1 cellular context compared by ENCODE assay signal in the genomic region with DNA sequence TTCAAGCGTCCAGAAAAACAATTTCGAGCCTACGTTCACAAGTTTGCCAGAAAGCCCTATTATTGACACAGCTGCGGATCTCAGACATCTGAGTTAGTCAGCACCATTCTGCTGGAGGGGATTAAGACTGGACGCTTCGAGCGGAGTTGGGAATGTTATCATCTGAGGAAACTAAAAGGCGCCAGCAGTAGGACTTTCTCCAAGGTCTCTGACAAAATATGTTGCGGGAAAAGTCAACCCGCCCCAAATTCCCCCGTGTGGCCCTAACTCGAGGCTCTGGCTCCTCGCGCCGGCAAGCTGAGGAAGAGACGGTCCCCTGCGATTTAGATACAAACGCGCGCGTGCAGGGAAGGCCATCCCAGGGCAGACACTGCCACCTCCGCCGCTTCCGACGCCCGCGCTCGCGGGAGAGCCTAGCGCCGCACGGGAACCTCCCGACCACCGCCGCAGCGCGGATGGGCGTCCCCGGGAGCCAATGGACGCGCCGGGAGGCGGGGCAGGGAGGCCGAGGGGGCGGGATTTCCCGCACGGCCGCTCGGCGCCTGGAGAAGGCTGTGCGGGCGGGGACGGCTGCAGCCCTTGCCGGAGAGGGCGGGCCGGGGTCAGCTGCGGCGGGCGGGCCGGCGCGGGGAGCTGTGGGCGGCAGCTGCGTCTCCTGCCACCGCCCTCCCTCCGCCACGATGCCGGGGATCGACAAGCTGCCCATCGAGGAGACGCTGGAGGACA.
TF ChIP-seq lines count a peak whose summit lies in the region.

A gene with protein sequence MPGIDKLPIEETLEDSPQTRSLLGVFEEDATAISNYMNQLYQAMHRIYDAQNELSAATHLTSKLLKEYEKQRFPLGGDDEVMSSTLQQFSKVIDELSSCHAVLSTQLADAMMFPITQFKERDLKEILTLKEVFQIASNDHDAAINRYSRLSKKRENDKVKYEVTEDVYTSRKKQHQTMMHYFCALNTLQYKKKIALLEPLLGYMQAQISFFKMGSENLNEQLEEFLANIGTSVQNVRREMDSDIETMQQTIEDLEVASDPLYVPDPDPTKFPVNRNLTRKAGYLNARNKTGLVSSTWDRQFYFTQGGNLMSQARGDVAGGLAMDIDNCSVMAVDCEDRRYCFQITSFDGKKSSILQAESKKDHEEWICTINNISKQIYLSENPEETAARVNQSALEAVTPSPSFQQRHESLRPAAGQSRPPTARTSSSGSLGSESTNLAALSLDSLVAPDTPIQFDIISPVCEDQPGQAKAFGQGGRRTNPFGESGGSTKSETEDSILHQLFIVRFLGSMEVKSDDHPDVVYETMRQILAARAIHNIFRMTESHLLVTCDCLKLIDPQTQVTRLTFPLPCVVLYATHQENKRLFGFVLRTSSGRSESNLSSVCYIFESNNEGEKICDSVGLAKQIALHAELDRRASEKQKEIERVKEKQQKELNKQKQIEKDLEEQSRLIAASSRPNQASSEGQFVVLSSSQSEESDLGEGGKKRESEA (plus strand): TSS at position 526 of the 726 bp plus-strand sequence. CDS start 155 bp downstream, at position 681.

TF ChIP-seq in HepG2, 621 proteins besides CTCF, POLR2A, EP300 and RAD21 (continued from another document and continues in another):
- TF ChIP-seq, protein P1, sequence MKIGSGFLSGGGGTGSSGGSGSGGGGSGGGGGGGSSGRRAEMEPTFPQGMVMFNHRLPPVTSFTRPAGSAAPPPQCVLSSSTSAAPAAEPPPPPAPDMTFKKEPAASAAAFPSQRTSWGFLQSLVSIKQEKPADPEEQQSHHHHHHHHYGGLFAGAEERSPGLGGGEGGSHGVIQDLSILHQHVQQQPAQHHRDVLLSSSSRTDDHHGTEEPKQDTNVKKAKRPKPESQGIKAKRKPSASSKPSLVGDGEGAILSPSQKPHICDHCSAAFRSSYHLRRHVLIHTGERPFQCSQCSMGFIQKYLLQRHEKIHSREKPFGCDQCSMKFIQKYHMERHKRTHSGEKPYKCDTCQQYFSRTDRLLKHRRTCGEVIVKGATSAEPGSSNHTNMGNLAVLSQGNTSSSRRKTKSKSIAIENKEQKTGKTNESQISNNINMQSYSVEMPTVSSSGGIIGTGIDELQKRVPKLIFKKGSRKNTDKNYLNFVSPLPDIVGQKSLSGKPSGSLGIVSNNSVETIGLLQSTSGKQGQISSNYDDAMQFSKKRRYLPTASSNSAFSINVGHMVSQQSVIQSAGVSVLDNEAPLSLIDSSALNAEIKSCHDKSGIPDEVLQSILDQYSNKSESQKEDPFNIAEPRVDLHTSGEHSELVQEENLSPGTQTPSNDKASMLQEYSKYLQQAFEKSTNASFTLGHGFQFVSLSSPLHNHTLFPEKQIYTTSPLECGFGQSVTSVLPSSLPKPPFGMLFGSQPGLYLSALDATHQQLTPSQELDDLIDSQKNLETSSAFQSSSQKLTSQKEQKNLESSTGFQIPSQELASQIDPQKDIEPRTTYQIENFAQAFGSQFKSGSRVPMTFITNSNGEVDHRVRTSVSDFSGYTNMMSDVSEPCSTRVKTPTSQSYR (CRISPR knock-in tag; IDR thresholded peaks at IDR 0.05; ENCODE audit: borderline replicate concordance) = no peak
- TF ChIP-seq RXRA (CRISPR knock-in tag; IDR thresholded peaks at IDR 0.05) = peak; percentile 68; the same call in 1 of the 2 replicates
- TF ChIP-seq, protein P2, sequence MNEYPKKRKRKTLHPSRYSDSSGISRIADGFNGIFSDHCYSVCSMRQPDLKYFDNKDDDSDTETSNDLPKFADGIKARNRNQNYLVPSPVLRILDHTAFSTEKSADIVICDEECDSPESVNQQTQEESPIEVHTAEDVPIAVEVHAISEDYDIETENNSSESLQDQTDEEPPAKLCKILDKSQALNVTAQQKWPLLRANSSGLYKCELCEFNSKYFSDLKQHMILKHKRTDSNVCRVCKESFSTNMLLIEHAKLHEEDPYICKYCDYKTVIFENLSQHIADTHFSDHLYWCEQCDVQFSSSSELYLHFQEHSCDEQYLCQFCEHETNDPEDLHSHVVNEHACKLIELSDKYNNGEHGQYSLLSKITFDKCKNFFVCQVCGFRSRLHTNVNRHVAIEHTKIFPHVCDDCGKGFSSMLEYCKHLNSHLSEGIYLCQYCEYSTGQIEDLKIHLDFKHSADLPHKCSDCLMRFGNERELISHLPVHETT (CRISPR knock-in tag; conservative IDR thresholded peaks at IDR 0.05) = peak; percentile 29; the same call in 1 of the 2 replicates
- TF ChIP-seq ISX (CRISPR knock-in tag; conservative IDR thresholded peaks at IDR 0.05) = 0 out of 2 replicates have a peak, but pooled peaks have one; percentile 65
- TF ChIP-seq, protein P3, sequence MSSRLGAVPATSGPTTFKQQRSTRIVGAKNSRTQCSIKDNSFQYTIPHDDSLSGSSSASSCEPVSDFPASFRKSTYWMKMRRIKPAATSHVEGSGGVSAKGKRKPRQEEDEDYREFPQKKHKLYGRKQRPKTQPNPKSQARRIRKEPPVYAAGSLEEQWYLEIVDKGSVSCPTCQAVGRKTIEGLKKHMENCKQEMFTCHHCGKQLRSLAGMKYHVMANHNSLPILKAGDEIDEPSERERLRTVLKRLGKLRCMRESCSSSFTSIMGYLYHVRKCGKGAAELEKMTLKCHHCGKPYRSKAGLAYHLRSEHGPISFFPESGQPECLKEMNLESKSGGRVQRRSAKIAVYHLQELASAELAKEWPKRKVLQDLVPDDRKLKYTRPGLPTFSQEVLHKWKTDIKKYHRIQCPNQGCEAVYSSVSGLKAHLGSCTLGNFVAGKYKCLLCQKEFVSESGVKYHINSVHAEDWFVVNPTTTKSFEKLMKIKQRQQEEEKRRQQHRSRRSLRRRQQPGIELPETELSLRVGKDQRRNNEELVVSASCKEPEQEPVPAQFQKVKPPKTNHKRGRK (CRISPR knock-in tag; IDR thresholded peaks at IDR 0.05) = 0 out of 2 replicates have a peak, but pooled peaks have one; percentile 50
- TF ChIP-seq ZNF225 (CRISPR knock-in tag; IDR thresholded peaks at IDR 0.05) = peak; percentile 16; the same call in 1 of the 2 replicates
- no peak for TF ChIP-seq HHEX (CRISPR knock-in tag; IDR thresholded peaks at IDR 0.05)
- TF ChIP-seq BRD4 (CRISPR knock-in tag; IDR thresholded peaks at IDR 0.05) = peak; percentile 21; the same call in 1 of the 2 replicates
- peak; percentile 67 for TF ChIP-seq ZMYM4 (CRISPR knock-in tag; IDR thresholded peaks at IDR 0.05)
- TF ChIP-seq, protein P4, sequence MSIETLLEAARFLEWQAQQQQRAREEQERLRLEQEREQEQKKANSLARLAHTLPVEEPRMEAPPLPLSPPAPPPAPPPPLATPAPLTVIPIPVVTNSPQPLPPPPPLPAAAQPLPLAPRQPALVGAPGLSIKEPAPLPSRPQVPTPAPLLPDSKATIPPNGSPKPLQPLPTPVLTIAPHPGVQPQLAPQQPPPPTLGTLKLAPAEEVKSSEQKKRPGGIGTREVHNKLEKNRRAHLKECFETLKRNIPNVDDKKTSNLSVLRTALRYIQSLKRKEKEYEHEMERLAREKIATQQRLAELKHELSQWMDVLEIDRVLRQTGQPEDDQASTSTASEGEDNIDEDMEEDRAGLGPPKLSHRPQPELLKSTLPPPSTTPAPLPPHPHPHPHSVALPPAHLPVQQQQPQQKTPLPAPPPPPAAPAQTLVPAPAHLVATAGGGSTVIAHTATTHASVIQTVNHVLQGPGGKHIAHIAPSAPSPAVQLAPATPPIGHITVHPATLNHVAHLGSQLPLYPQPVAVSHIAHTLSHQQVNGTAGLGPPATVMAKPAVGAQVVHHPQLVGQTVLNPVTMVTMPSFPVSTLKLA (IDR thresholded peaks at IDR 0.05) = no peak
- TF ChIP-seq BCL6 (CRISPR knock-in tag; IDR thresholded peaks at IDR 0.05) = 0 out of 2 replicates have a peak, but pooled peaks have one; percentile 15
- peak; percentile 90 for TF ChIP-seq REPIN1 (CRISPR knock-in tag; IDR thresholded peaks at IDR 0.05; ENCODE audit: borderline replicate concordance, low read depth)
- no peak; the same call in 1 of the 2 replicates for TF ChIP-seq HOXA9 (CRISPR knock-in tag; IDR thresholded peaks at IDR 0.05; ENCODE audit: borderline replicate concordance)
- TF ChIP-seq, protein P5, sequence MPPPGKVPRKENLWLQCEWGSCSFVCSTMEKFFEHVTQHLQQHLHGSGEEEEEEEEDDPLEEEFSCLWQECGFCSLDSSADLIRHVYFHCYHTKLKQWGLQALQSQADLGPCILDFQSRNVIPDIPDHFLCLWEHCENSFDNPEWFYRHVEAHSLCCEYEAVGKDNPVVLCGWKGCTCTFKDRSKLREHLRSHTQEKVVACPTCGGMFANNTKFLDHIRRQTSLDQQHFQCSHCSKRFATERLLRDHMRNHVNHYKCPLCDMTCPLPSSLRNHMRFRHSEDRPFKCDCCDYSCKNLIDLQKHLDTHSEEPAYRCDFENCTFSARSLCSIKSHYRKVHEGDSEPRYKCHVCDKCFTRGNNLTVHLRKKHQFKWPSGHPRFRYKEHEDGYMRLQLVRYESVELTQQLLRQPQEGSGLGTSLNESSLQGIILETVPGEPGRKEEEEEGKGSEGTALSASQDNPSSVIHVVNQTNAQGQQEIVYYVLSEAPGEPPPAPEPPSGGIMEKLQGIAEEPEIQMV (CRISPR knock-in tag; IDR thresholded peaks at IDR 0.05; ENCODE audit: low read depth) = 0 out of 2 replicates have a peak, but pooled peaks have one; percentile 24
- TF ChIP-seq, protein P6, sequence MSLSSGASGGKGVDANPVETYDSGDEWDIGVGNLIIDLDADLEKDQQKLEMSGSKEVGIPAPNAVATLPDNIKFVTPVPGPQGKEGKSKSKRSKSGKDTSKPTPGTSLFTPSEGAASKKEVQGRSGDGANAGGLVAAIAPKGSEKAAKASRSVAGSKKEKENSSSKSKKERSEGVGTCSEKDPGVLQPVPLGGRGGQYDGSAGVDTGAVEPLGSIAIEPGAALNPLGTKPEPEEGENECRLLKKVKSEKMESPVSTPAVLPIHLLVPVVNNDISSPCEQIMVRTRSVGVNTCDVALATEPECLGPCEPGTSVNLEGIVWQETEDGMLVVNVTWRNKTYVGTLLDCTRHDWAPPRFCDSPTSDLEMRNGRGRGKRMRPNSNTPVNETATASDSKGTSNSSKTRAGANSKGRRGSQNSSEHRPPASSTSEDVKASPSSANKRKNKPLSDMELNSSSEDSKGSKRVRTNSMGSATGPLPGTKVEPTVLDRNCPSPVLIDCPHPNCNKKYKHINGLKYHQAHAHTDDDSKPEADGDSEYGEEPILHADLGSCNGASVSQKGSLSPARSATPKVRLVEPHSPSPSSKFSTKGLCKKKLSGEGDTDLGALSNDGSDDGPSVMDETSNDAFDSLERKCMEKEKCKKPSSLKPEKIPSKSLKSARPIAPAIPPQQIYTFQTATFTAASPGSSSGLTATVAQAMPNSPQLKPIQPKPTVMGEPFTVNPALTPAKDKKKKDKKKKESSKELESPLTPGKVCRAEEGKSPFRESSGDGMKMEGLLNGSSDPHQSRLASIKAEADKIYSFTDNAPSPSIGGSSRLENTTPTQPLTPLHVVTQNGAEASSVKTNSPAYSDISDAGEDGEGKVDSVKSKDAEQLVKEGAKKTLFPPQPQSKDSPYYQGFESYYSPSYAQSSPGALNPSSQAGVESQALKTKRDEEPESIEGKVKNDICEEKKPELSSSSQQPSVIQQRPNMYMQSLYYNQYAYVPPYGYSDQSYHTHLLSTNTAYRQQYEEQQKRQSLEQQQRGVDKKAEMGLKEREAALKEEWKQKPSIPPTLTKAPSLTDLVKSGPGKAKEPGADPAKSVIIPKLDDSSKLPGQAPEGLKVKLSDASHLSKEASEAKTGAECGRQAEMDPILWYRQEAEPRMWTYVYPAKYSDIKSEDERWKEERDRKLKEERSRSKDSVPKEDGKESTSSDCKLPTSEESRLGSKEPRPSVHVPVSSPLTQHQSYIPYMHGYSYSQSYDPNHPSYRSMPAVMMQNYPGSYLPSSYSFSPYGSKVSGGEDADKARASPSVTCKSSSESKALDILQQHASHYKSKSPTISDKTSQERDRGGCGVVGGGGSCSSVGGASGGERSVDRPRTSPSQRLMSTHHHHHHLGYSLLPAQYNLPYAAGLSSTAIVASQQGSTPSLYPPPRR (CRISPR knock-in tag; IDR thresholded peaks at IDR 0.05; ENCODE audit: borderline replicate concordance) = peak; percentile 73; the same call in 1 of the 2 replicates
- TF ChIP-seq ELF3 (CRISPR knock-in tag; IDR thresholded peaks at IDR 0.05) = peak; percentile 45
- peak; percentile 74; the same call in 1 of the 2 replicates for TF ChIP-seq ZNF616 (CRISPR knock-in tag; IDR thresholded peaks at IDR 0.05; ENCODE audit: low read depth)
- peak; percentile 87 for TF ChIP-seq CHD2 (IDR thresholded peaks at IDR 0.05; ENCODE audit: low read depth, low read length)
- TF ChIP-seq, protein P7, sequence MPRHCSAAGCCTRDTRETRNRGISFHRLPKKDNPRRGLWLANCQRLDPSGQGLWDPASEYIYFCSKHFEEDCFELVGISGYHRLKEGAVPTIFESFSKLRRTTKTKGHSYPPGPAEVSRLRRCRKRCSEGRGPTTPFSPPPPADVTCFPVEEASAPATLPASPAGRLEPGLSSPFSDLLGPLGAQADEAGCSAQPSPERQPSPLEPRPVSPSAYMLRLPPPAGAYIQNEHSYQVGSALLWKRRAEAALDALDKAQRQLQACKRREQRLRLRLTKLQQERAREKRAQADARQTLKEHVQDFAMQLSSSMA (CRISPR knock-in tag; IDR thresholded peaks at IDR 0.05) = peak; percentile 39; the same call in 1 of the 2 replicates
- TF ChIP-seq, protein P8, sequence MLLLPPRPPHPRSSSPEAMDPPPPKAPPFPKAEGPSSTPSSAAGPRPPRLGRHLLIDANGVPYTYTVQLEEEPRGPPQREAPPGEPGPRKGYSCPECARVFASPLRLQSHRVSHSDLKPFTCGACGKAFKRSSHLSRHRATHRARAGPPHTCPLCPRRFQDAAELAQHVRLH (CRISPR knock-in tag; IDR thresholded peaks at IDR 0.05; ENCODE audit: borderline replicate concordance, low read depth) = peak; percentile 69; the same call in 1 of the 2 replicates
- TF ChIP-seq ZNF816 (CRISPR knock-in tag; IDR thresholded peaks at IDR 0.05; ENCODE audit: borderline replicate concordance) = peak; percentile 90; the same call in 1 of the 2 replicates
- TF ChIP-seq ZNF567 (CRISPR knock-in tag; IDR thresholded peaks at IDR 0.05; ENCODE audit: borderline replicate concordance) = 0 out of 2 replicates have a peak, but pooled peaks have one; percentile 29
- 0 out of 2 replicates have a peak, but pooled peaks have one; percentile 61 for TF ChIP-seq SNAI1 (CRISPR knock-in tag; IDR thresholded peaks at IDR 0.05; ENCODE audit: borderline replicate concordance)
- TF ChIP-seq, protein P9, sequence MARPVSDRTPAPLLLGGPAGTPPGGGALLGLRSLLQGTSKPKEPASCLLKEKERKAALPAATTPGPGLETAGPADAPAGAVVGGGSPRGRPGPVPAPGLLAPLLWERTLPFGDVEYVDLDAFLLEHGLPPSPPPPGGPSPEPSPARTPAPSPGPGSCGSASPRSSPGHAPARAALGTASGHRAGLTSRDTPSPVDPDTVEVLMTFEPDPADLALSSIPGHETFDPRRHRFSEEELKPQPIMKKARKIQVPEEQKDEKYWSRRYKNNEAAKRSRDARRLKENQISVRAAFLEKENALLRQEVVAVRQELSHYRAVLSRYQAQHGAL (CRISPR knock-in tag; IDR thresholded peaks at IDR 0.05; ENCODE audit: not compliant biosample characterization) = no peak
- TF ChIP-seq, protein P10, sequence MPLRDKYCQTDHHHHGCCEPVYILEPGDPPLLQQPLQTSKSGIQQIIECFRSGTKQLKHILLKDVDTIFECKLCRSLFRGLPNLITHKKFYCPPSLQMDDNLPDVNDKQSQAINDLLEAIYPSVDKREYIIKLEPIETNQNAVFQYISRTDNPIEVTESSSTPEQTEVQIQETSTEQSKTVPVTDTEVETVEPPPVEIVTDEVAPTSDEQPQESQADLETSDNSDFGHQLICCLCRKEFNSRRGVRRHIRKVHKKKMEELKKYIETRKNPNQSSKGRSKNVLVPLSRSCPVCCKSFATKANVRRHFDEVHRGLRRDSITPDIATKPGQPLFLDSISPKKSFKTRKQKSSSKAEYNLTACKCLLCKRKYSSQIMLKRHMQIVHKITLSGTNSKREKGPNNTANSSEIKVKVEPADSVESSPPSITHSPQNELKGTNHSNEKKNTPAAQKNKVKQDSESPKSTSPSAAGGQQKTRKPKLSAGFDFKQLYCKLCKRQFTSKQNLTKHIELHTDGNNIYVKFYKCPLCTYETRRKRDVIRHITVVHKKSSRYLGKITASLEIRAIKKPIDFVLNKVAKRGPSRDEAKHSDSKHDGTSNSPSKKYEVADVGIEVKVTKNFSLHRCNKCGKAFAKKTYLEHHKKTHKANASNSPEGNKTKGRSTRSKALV (CRISPR knock-in tag; IDR thresholded peaks at IDR 0.05) = 0 out of 2 replicates have a peak, but pooled peaks have one; percentile 56
